ENCODE assay signal across 9 cellular contexts in genomic region chr12:63917864-63918742, GRCh38.
DNase-seq lines count a peak whose midpoint lies in the region; ATAC-seq and TF ChIP-seq lines count a peak whose summit lies in the region.
"Had no signal": no experiment of that assay in that cellular context is flagged by ENCODE, and none has a peak within 500 bp of the region (broad histone marks: within the 10 kb centered on the region; RNA-seq: fewer than 3 reads in every experiment).

No MANE protein-coding gene starts in this region.

- intact Hi-C loops in left colon (cut with DNase I, micrococcal nuclease): no loop called here

- DNase-seq in NCI-H526 (lab: John Stamatoyannopoulos, UW) (peak; percentile 57 to 65), NCI-H526 treated with DMSO at 0.1 percent for 48 hours (lab: John Stamatoyannopoulos, UW) (no peak), left colon (peak; percentile 23 to 37), T-helper 9 cell (no peak), NCI-H774 (lab: John Stamatoyannopoulos, UW) (no peak)
- DNase-seq: DND-41 had no signal

- peak overlapping the region; percentile 32 for H3K4me3 ChIP-seq in WI38 (ENCODE audit: low read depth, low read length)

- TF ChIP-seq CTCF in WI38 (IDR thresholded peaks at IDR 0.05; ENCODE audit: low read depth, low read length): no peak

- ATAC-seq in HG03378 (IDR thresholded peaks at IDR 0.05; ENCODE audit: unreplicated experiment): peak; percentile 96
- peak; percentile 79 for ATAC-seq in left colon
- ATAC-seq in HG03025 (IDR thresholded peaks at IDR 0.05; ENCODE audit: low FRiP score, unreplicated experiment): no peak

Comparison
In these comparisons a context has a peak if more than half of its experiments do, and no peak if none do; other contexts are left out.
1. DNase-seq: peak in NCI-H526 (2 of 2) and left colon (2 of 2); none in NCI-H526 treated with DMSO at 0.1 percent for 48 hours (single experiment), T-helper 9 cell (single experiment) and NCI-H774 (single experiment).